Comparison of ENCODE assay signal across 1 cellular context in the genomic region with DNA sequence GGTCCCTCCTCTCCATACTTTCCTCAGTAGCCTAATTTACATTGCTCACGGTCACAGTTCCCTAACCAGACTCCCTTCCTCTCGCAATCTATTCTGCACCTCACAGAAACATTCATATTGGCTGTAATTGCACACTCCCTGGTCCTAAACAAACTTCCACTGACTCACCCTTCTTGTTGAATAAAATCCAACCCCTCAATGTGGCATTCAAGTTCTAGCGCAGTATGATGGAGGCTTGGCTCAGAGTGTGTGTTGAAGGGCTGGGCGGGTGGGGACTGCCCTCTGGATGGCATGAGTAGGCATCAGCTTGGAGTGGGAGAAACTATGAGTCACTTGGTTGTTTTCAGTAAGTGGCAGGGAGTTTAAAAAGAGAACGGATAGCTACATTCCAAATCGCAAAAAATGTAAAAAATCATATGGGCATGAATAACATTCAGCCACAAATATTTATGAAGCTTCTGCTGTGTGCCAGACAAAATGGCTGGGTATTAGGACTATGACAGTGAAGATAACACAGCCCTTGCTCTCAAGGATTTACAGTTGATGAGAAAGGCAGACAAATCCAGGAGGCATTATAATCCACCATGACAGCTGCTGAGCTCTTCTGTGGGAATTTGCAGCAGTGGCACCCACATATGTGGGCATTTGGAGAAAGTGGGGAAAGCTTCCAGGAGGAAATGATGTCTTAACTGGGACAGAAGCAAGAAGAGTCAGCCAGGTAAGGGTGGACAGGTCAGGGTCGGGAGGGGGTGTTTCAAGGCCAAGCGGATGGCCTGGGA.
TF ChIP-seq lines count a peak whose summit lies in the region.

No MANE protein-coding gene starts in this region.

TF ChIP-seq in HEK293, 187 proteins besides CTCF, POLR2A, EP300 and RAD21 (continued from another document):
- TF ChIP-seq, protein P1, sequence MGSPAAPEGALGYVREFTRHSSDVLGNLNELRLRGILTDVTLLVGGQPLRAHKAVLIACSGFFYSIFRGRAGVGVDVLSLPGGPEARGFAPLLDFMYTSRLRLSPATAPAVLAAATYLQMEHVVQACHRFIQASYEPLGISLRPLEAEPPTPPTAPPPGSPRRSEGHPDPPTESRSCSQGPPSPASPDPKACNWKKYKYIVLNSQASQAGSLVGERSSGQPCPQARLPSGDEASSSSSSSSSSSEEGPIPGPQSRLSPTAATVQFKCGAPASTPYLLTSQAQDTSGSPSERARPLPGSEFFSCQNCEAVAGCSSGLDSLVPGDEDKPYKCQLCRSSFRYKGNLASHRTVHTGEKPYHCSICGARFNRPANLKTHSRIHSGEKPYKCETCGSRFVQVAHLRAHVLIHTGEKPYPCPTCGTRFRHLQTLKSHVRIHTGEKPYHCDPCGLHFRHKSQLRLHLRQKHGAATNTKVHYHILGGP (tag by site-specific recombination; IDR thresholded peaks at IDR 0.05), result no peak
- no peak for TF ChIP-seq ZNF843 (tag by site-specific recombination; IDR thresholded peaks at IDR 0.05)
- TF ChIP-seq ZFHX2 (tag by site-specific recombination; conservative IDR thresholded peaks at IDR 0.05), result peak; percentile 14; the same call in 1 of the 2 replicates
- no peak for TF ChIP-seq ZNF211 (tag by site-specific recombination; IDR thresholded peaks at IDR 0.05; ENCODE audit: low read depth)
- no peak for TF ChIP-seq ZNF148 (tag by site-specific recombination; IDR thresholded peaks at IDR 0.05; ENCODE audit: borderline replicate concordance)
- no peak for TF ChIP-seq ZNF791 (tag by site-specific recombination; IDR thresholded peaks at IDR 0.05)
- no peak for TF ChIP-seq ZNF521 (tag by site-specific recombination; IDR thresholded peaks at IDR 0.05)
- TF ChIP-seq ZNF132 (tag by site-specific recombination; IDR thresholded peaks at IDR 0.05; ENCODE audit: borderline replicate concordance), result no peak
- no peak for TF ChIP-seq SCRT2 (tag by site-specific recombination; IDR thresholded peaks at IDR 0.05)
- no peak for TF ChIP-seq ZNF133 (tag by site-specific recombination; IDR thresholded peaks at IDR 0.05)
- TF ChIP-seq ZNF404 (tag by site-specific recombination; IDR thresholded peaks at IDR 0.05), result no peak
- TF ChIP-seq, protein P2, sequence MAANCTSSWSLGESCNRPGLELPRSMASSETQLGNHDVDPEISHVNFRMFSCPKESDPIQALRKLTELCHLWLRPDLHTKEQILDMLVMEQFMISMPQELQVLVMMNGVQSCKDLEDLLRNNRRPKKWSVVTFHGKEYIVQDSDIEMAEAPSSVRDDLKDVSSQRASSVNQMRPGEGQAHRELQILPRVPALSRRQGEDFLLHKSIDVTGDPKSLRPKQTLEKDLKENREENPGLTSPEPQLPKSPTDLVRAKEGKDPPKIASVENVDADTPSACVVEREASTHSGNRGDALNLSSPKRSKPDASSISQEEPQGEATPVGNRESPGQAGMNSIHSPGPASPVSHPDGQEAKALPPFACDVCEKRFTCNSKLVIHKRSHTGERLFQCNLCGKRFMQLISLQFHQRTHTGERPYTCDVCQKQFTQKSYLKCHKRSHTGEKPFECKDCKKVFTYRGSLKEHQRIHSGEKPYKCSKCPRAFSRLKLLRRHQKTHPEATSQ (tag by site-specific recombination; IDR thresholded peaks at IDR 0.05), result no peak
- no peak for TF ChIP-seq ZNF555 (tag by site-specific recombination; conservative IDR thresholded peaks at IDR 0.05)
- TF ChIP-seq, protein P3, sequence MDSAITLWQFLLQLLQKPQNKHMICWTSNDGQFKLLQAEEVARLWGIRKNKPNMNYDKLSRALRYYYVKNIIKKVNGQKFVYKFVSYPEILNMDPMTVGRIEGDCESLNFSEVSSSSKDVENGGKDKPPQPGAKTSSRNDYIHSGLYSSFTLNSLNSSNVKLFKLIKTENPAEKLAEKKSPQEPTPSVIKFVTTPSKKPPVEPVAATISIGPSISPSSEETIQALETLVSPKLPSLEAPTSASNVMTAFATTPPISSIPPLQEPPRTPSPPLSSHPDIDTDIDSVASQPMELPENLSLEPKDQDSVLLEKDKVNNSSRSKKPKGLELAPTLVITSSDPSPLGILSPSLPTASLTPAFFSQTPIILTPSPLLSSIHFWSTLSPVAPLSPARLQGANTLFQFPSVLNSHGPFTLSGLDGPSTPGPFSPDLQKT (IDR thresholded peaks at IDR 0.05; ENCODE audit: borderline replicate concordance, low read depth, low read length), result no peak
- TF ChIP-seq ZNF48 (tag by site-specific recombination; IDR thresholded peaks at IDR 0.05), result no peak
- no peak for TF ChIP-seq ZNF350 (tag by site-specific recombination; IDR thresholded peaks at IDR 0.05)
- TF ChIP-seq, protein P4, sequence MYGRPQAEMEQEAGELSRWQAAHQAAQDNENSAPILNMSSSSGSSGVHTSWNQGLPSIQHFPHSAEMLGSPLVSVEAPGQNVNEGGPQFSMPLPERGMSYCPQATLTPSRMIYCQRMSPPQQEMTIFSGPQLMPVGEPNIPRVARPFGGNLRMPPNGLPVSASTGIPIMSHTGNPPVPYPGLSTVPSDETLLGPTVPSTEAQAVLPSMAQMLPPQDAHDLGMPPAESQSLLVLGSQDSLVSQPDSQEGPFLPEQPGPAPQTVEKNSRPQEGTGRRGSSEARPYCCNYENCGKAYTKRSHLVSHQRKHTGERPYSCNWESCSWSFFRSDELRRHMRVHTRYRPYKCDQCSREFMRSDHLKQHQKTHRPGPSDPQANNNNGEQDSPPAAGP (tag by site-specific recombination; IDR thresholded peaks at IDR 0.05), result peak; percentile 81
- TF ChIP-seq SP2 (tag by site-specific recombination; IDR thresholded peaks at IDR 0.05), result no peak
- TF ChIP-seq WT1 (tag by site-specific recombination; IDR thresholded peaks at IDR 0.05), result peak; percentile 75
- no peak for TF ChIP-seq ZNF341 (tag by site-specific recombination; IDR thresholded peaks at IDR 0.05; ENCODE audit: low read depth)
- no peak for TF ChIP-seq ZNF174 (tag by site-specific recombination; IDR thresholded peaks at IDR 0.05)
- TF ChIP-seq ZNF274 (IDR thresholded peaks at IDR 0.05; ENCODE audit: low read length), result no peak
- no peak for TF ChIP-seq ZNF274 (tag by site-specific recombination; IDR thresholded peaks at IDR 0.05; ENCODE audit: borderline replicate concordance)
- TF ChIP-seq, protein P5, sequence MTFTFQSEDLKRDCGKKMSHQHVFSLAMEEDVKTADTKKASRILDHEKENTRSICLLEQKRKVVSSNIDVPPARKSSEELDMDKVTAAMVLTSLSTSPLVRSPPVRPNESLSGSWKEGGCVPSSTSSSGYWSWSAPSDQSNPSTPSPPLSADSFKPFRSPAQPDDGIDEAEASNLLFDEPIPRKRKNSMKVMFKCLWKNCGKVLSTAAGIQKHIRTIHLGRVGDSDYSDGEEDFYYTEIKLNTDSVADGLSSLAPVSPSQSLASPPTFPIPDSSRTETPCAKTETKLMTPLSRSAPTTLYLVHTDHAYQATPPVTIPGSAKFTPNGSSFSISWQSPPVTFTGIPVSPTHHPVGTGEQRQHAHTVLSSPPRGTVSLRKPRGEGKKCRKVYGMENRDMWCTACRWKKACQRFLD (tag by site-specific recombination; IDR thresholded peaks at IDR 0.05), result no peak
- TF ChIP-seq ZSCAN18 (tag by site-specific recombination; IDR thresholded peaks at IDR 0.05), result no peak
- TF ChIP-seq, protein P6, sequence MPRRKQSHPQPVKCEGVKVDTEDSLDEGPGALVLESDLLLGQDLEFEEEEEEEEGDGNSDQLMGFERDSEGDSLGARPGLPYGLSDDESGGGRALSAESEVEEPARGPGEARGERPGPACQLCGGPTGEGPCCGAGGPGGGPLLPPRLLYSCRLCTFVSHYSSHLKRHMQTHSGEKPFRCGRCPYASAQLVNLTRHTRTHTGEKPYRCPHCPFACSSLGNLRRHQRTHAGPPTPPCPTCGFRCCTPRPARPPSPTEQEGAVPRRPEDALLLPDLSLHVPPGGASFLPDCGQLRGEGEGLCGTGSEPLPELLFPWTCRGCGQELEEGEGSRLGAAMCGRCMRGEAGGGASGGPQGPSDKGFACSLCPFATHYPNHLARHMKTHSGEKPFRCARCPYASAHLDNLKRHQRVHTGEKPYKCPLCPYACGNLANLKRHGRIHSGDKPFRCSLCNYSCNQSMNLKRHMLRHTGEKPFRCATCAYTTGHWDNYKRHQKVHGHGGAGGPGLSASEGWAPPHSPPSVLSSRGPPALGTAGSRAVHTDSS (tag by site-specific recombination; IDR thresholded peaks at IDR 0.05), result no peak
- TF ChIP-seq PRDM10 (tag by site-specific recombination; IDR thresholded peaks at IDR 0.05), result no peak
- no peak for TF ChIP-seq ZFP37 (tag by site-specific recombination; IDR thresholded peaks at IDR 0.05)
TF ChIP-seq in HEK293: peak in this region for 6.
